ENCODE assay signal across 8 cellular contexts in genomic region chr9:35907732-35908483, GRCh38. TPM values are rescaled to one million over a fixed set of nuclear protein-coding genes. Genes with fewer than 3 reads are reported as not detected.
DNase-seq lines count a peak whose midpoint lies in the region; ATAC-seq, FAIRE-seq and TF ChIP-seq lines count a peak whose summit lies in the region.

No MANE protein-coding gene starts in this region.

- DNase-seq in A549 (ENCODE audit: low read depth in 1 of 2, low spot score in 1 of 2) = peak; percentile 88 to 94
- DNase-seq in H4 (ENCODE audit: low spot score) = peak; percentile 94
- peak; percentile 97 for DNase-seq in RWPE1 (ENCODE audit: low spot score)
- peak; percentile 57 for DNase-seq in epidermal melanocyte (ENCODE audit: insufficient read length, low spot score)
- DNase-seq in mesothelial cell of epicardium (ENCODE audit: low spot score in 2 of 2, unreplicated experiment in 2 of 2) = no peak
- peak; percentile 84 to 87 for DNase-seq in aorta
- DNase-seq in activated CD8-positive, alpha-beta memory T cell treated with anti-CD3 and anti-CD28 coated beads, Interleukin-2, amount 50 U/mL, for 4 hours = no peak

- H3K27me3 ChIP-seq in aorta (ENCODE audit: control insufficient read depth in 1 of 2, insufficient read depth in 2 of 2, low read length in 1 of 2) = no peaks in the 10 kb centered on the region

- no peak for TF ChIP-seq RAD21 in A549 (conservative IDR thresholded peaks at IDR 0.05 in 1 of 2, IDR thresholded peaks at IDR 0.05 in 1 of 2)

- ATAC-seq in A549 = peak; percentile 70 to 76
- peak; percentile 79 for ATAC-seq in aorta (ENCODE audit: low FRiP score)
- no peak for ATAC-seq in GM18868 (IDR thresholded peaks at IDR 0.05; ENCODE audit: unreplicated experiment)

- H3K9me3 Mint-ChIP-seq in mesothelial cell of epicardium = no peaks in the 10 kb centered on the region

- intact Hi-C loops in aorta (cut with DNase I) = loop anchor here in 1 of 2 donors (1.0 kb wide), 1 partner anchor 28 kb away; no protein-coding TSS in a partner anchor

- peaks cover 60% of the 10 kb centered on the region for H3K4me1 Mint-ChIP-seq in mesothelial cell of epicardium

- FAIRE-seq in A549 (lab: Jason Lieb, UNC) = peak; percentile 36

- H3K4me3 ChIP-seq in A549 (peak overlapping the region; percentile 12; the same call in 1 of the 3 replicates), aorta (ENCODE audit: low read length in 2 of 2) (no peak overlapping the region)

- POLR2A ChIA-PET in A549 (lab: Yijun Ruan, JAX) = interaction anchor here (1.0 to 1.2 kb wide), 2 partner anchors 16 to 151 kb away, joined by 3 to 5 read pairs; no protein-coding TSS in a partner anchor
- POLR2A ChIA-PET in RWPE1 (lab: Yijun Ruan, JAX; ENCODE audit: low non-redundant PET) = interaction anchor here (0.8 kb wide), 1 partner anchor 244 kb away, joined by 3 read pairs; no protein-coding TSS in a partner anchor

- H3K9me3 ChIP-seq in A549 = no peaks in the 10 kb centered on the region
- H3K9me3 ChIP-seq in aorta (ENCODE audit: control insufficient read depth, low read length) = no peaks in the 10 kb centered on the region

- peaks cover under 1% of the 10 kb centered on the region for H3K27me3 Mint-ChIP-seq in mesothelial cell of epicardium (ENCODE audit: low read depth)

- WGBS in A549 (ENCODE audit: missing lambda C conversion rate) = 19% methylated on average over 12 of the region's 13 CpGs
- 8 to 13% methylated on average over 13 of the region's 13 CpGs for WGBS in aorta, 2 donors

- peak overlapping the region; percentile 68 for H3K4me2 ChIP-seq in A549

- H3K27ac ChIP-seq in A549 (peak overlapping the region; percentile 93 to 99), RWPE1 (peak overlapping the region; percentile 100), aorta (ENCODE audit: low read depth in 1 of 2, low read length in 2 of 2) (peak overlapping the region; percentile 88 to 95)

- TF ChIP-seq CTCF in A549 (IDR thresholded peaks at IDR 0.05) (no peak), RWPE1 (conservative IDR thresholded peaks at IDR 0.05; ENCODE audit: low read depth) (no peak), mesothelial cell of epicardium (IDR thresholded peaks at IDR 0.05; ENCODE audit: unreplicated experiment) (no peak)

- no peak; the same call in 1 of the 2 replicates for TF ChIP-seq POLR2A in A549 (IDR thresholded peaks at IDR 0.05; ENCODE audit: low read length)

- no peaks in the 10 kb centered on the region for H3K36me3 Mint-ChIP-seq in mesothelial cell of epicardium

- H3K4me1 ChIP-seq in A549 (peaks cover 56% of the 10 kb centered on the region), aorta (ENCODE audit: control insufficient read depth in 1 of 2, insufficient read depth in 2 of 2, low read length in 2 of 2) (peaks cover 0 to 12% of the 10 kb centered on the region in 2 donors)

- peak overlapping the region; percentile 96 for H3K27ac Mint-ChIP-seq in mesothelial cell of epicardium

- CTCF ChIA-PET in A549 (lab: Yijun Ruan, JAX) = interaction anchor here (0.9 to 13.7 kb wide), 10 partner anchors 9 to 178 kb away, joined by 3 to 243 read pairs (median 4); no protein-coding TSS in a partner anchor
- CTCF ChIA-PET in RWPE1 (lab: Yijun Ruan, JAX) = interaction anchor here (2.1 kb wide), 1 partner anchor 26 kb away, joined by 6 read pairs; no protein-coding TSS in a partner anchor

- H3K36me3 ChIP-seq in aorta (ENCODE audit: control insufficient read depth in 1 of 2, insufficient read depth in 2 of 2, low read length in 1 of 2) = no peaks in the 10 kb centered on the region

- H3K4me3 Mint-ChIP-seq in mesothelial cell of epicardium = no peak overlapping the region

- TF ChIP-seq EP300 in A549 (IDR thresholded peaks at IDR 0.05) = peak in 1 of 2 experiments; percentile 35; a peak in 1 of 5 replicates

TF ChIP-seq in A549, 52 proteins besides CTCF, POLR2A, EP300 and RAD21 (continues in another document):
- TF ChIP-seq JUNB (IDR thresholded peaks at IDR 0.05) = peak; percentile 44
- no peak for TF ChIP-seq NPAS2 (CRISPR knock-in tag; IDR thresholded peaks at IDR 0.05; ENCODE audit: borderline replicate concordance)
- no peak for TF ChIP-seq KDM5A (IDR thresholded peaks at IDR 0.05)
- no peak for TF ChIP-seq ATOH8 (CRISPR knock-in tag; IDR thresholded peaks at IDR 0.05; ENCODE audit: low read depth)
- TF ChIP-seq GATA3 (IDR thresholded peaks at IDR 0.05; ENCODE audit: borderline replicate concordance) = no peak
- TF ChIP-seq TP53 (CRISPR knock-in tag; IDR thresholded peaks at IDR 0.05) = peak; percentile 62; the same call in 1 of the 2 replicates
- TF ChIP-seq RNF2 (IDR thresholded peaks at IDR 0.05; ENCODE audit: borderline replicate concordance, low read depth) = no peak
- TF ChIP-seq ZNF302 (CRISPR knock-in tag; IDR thresholded peaks at IDR 0.05) = no peak
- no peak for TF ChIP-seq CBX2 (IDR thresholded peaks at IDR 0.05; ENCODE audit: borderline replicate concordance, low read depth)
- TF ChIP-seq HEYL (CRISPR knock-in tag; IDR thresholded peaks at IDR 0.05) = no peak
- peak; percentile 68 for TF ChIP-seq FOSL2 (IDR thresholded peaks at IDR 0.05)
- TF ChIP-seq FOSL2 (CRISPR knock-in tag; IDR thresholded peaks at IDR 0.05) = peak; percentile 86
- 0 out of 2 replicates have a peak, but pooled peaks have one; percentile 17 for TF ChIP-seq USF2 (IDR thresholded peaks at IDR 0.05)
- TF ChIP-seq POLR2AphosphoS2 (conservative IDR thresholded peaks at IDR 0.05; ENCODE audit: low read length) = no peak
- no peak for TF ChIP-seq PBX3 (IDR thresholded peaks at IDR 0.05)
- no peak for TF ChIP-seq RCOR1 (IDR thresholded peaks at IDR 0.05; ENCODE audit: low read depth, low read length)

RNA-seq across cellular contexts. Expression of gene SPAAR, which starts 1.4 kb away (rescaled TPM):
- polyA plus RNA-seq in A549 (2011; rRNA removed) (0.05 TPM in 1 of 2 replicates, not detected in the other), A549 (2017; fragmentation: RNase III; extraction: RNeasy Plus Mini Kit Qiagen cat#74134 plus additional on column Dnase treatment) (not detected in 3 replicates), aorta (under 1 TPM in 1 of 2 donors, not detected in 1; 0.82 TPM)
- polyA plus RNA-seq in A549 (2012; cell fraction: cytosol; rRNA removed) = 0.03 and 0.04 TPM in 2 replicates
- polyA plus RNA-seq in A549 (2012; cell fraction: nucleus; rRNA removed) = 0.05 and 0.10 TPM in 2 replicates
- polyA minus RNA-seq in A549 (2011; rRNA and poly(A)+ RNA removed) = not detected in 2 replicates
- total RNA-seq in H4 (2014; rRNA removed; shearing (Covaris generic)) = 0.12 and 0.27 TPM in 2 replicates
- total RNA-seq in mesothelial cell of epicardium (0.14 to 0.47 TPM (median 0.27 TPM) in 3 replicates), aorta (1 to 10 TPM; 4.0 to 4.5 TPM)

RNA-seq across cellular contexts. Expression of gene HRCT1, which starts 1.9 kb away (rescaled TPM):
- 0.21 TPM in 1 of 2 replicates, not detected in the other for polyA plus RNA-seq in A549 (2011; rRNA removed)
- polyA plus RNA-seq in A549 (2012; cell fraction: cytosol; rRNA removed) = 0.32 and 0.36 TPM in 2 replicates
- polyA plus RNA-seq in A549 (2012; cell fraction: nucleus; rRNA removed) = 0.47 and 0.76 TPM in 2 replicates
- polyA plus RNA-seq in A549 (2017; fragmentation: RNase III; extraction: RNeasy Plus Mini Kit Qiagen cat#74134 plus additional on column Dnase treatment) = 0.22 to 0.41 TPM in 2 of 3 replicates, not detected in the other
- polyA minus RNA-seq in A549 (2011; rRNA and poly(A)+ RNA removed) = not detected in 2 replicates
- 0.41 TPM in 1 of 2 replicates, not detected in the other for total RNA-seq in H4 (2014; rRNA removed; shearing (Covaris generic))
- total RNA-seq in mesothelial cell of epicardium = 0.72 to 1.2 TPM (median 1.0 TPM) in 3 replicates
- total RNA-seq in aorta = 10 to 100 TPM; 14.2 to 23.1 TPM
- polyA plus RNA-seq in aorta = 10 to 100 TPM; 17.4 to 25.7 TPM

RNA-seq across cellular contexts. Expression of gene OR13J1, which starts 37.7 kb away (rescaled TPM):
- polyA plus RNA-seq in A549 (2011; rRNA removed) = not detected in 2 replicates
- not detected in 2 replicates for polyA plus RNA-seq in A549 (2012; cell fraction: cytosol; rRNA removed)
- polyA plus RNA-seq in A549 (2012; cell fraction: nucleus; rRNA removed) = not detected in 2 replicates
- not detected in 3 replicates for polyA plus RNA-seq in A549 (2017; fragmentation: RNase III; extraction: RNeasy Plus Mini Kit Qiagen cat#74134 plus additional on column Dnase treatment)
- polyA minus RNA-seq in A549 (2011; rRNA and poly(A)+ RNA removed) = not detected in 2 replicates
- total RNA-seq in H4 (2014; rRNA removed; shearing (Covaris generic)) = not detected in 2 replicates
- total RNA-seq in mesothelial cell of epicardium = not detected in 3 replicates
- total RNA-seq in aorta = not detected
- not detected for polyA plus RNA-seq in aorta

RNA-seq across cellular contexts. Expression of gene OR2S2, which starts 50.0 kb away (rescaled TPM):
- polyA plus RNA-seq in A549 (2011; rRNA removed) (not detected in 2 replicates), A549 (2017; fragmentation: RNase III; extraction: RNeasy Plus Mini Kit Qiagen cat#74134 plus additional on column Dnase treatment) (not detected in 3 replicates), aorta (not detected)
- not detected in 2 replicates for polyA plus RNA-seq in A549 (2012; cell fraction: cytosol; rRNA removed)
- not detected in 2 replicates for polyA plus RNA-seq in A549 (2012; cell fraction: nucleus; rRNA removed)
- polyA minus RNA-seq in A549 (2011; rRNA and poly(A)+ RNA removed) = not detected in 2 replicates
- not detected in 2 replicates for total RNA-seq in H4 (2014; rRNA removed; shearing (Covaris generic))
- total RNA-seq in mesothelial cell of epicardium (not detected in 3 replicates), aorta (not detected)

Comparison
In these comparisons a context has a peak if more than half of its experiments do, and no peak if none do; other contexts are left out.
1. DNase-seq: peak in A549 (2 of 2), H4 (single experiment), RWPE1 (single experiment), epidermal melanocyte (single experiment) and aorta (2 of 2); none in mesothelial cell of epicardium (0 of 2) and activated CD8-positive, alpha-beta memory T cell treated with anti-CD3 and anti-CD28 coated beads, Interleukin-2, amount 50 U/mL, for 4 hours (single experiment).
2. Peak in every context shown above with its lines, with median percentiles within 50 percentile points of each other: H3K27ac ChIP-seq.